In genomic region chr19:57410748-57411671, GRCh38 we compare ENCODE assay signal across 1 cellular context.
TF ChIP-seq lines count a peak whose summit lies in the region.

ZNF17 (plus strand) TSS chr19:57411161; CDS start chr19:57413616, 2,455 bp downstream.

TF ChIP-seq in K562, 482 proteins besides CTCF, POLR2A, EP300 and RAD21 (continued from another document and continues in another):
- TF ChIP-seq CGGBP1 (CRISPR knock-in tag; IDR thresholded peaks at IDR 0.05) (no peak), KDM1A (IDR thresholded peaks at IDR 0.05) (no peak), STAT5A (IDR thresholded peaks at IDR 0.05; ENCODE audit: borderline replicate concordance, low read length) (no peak), YY1 (IDR thresholded peaks at IDR 0.05; ENCODE audit: borderline replicate concordance in 1 of 3, control insufficient read depth in 1 of 3, extremely low read depth in 1 of 3, insufficient read depth in 3 of 3, insufficient read length in 1 of 3, insufficient replicate concordance in 2 of 3, low read depth in 1 of 3, low read length in 2 of 3) (peak; percentile 53 to 91 (median 83)), GABPB1 (CRISPR knock-in tag; IDR thresholded peaks at IDR 0.05) (peak; percentile 95), RBM34 (IDR thresholded peaks at IDR 0.05; ENCODE audit: borderline replicate concordance, insufficient read depth, low read length) (no peak), KHSRP (IDR thresholded peaks at IDR 0.05) (no peak), USF1 (CRISPR knock-in tag; IDR thresholded peaks at IDR 0.05) (peak; percentile 33; the same call in 1 of the 2 replicates), NRF1 (conservative IDR thresholded peaks at IDR 0.05 in 1 of 2, IDR thresholded peaks at IDR 0.05 in 1 of 2) (peak; percentile 58 to 72), VEZF1 (CRISPR knock-in tag; IDR thresholded peaks at IDR 0.05) (peak; percentile 49), JUND (IDR thresholded peaks at IDR 0.05; ENCODE audit: borderline replicate concordance, low read depth, low read length) (peak; percentile 5; the same call in 1 of the 2 replicates), JUND (tag; IDR thresholded peaks at IDR 0.05; ENCODE audit: borderline replicate concordance, low read depth, low read length) (no peak; the same call in 2 of the 3 replicates), GTF2E2 (tag; IDR thresholded peaks at IDR 0.05) (0 out of 2 replicates have a peak, but pooled peaks have one; percentile 32), TRIM24 (IDR thresholded peaks at IDR 0.05) (no peak), SMC3 (conservative IDR thresholded peaks at IDR 0.05; ENCODE audit: insufficient read depth, low read depth, low read length) (0 out of 2 replicates have a peak, but pooled peaks have one; percentile 6), THRA (IDR thresholded peaks at IDR 0.05) (no peak), MNT (conservative IDR thresholded peaks at IDR 0.05) (peak; percentile 75 to 79), CTBP1 (IDR thresholded peaks at IDR 0.05; ENCODE audit: borderline replicate concordance) (peak; percentile 26; the same call in 1 of the 2 replicates), ZNF586 (CRISPR knock-in tag; conservative IDR thresholded peaks at IDR 0.05) (no peak), ATF1 (CRISPR knock-in tag; IDR thresholded peaks at IDR 0.05) (peak; percentile 27; the same call in 1 of the 2 replicates), ATF1 (tag; IDR thresholded peaks at IDR 0.05) (peak; percentile 94), ZBTB33 (CRISPR knock-in tag; IDR thresholded peaks at IDR 0.05) (no peak), ZNF280B (CRISPR knock-in tag; IDR thresholded peaks at IDR 0.05) (no peak), GTF3C2 (IDR thresholded peaks at IDR 0.05; ENCODE audit: borderline replicate concordance, extremely low read depth, insufficient read length) (no peak), BHLHE40 (IDR thresholded peaks at IDR 0.05; ENCODE audit: low read length) (peak; percentile 83), PYGO2 (tag; IDR thresholded peaks at IDR 0.05) (no peak), TAF7 (tag; IDR thresholded peaks at IDR 0.05) (0 out of 2 replicates have a peak, but pooled peaks have one; percentile 36), SIX5 (IDR thresholded peaks at IDR 0.05; ENCODE audit: borderline replicate concordance in 1 of 2, insufficient read depth in 1 of 2, low read depth in 1 of 2, low read length in 2 of 2) (peak; percentile 69 to 87), SIN3B (IDR thresholded peaks at IDR 0.05; ENCODE audit: low read depth) (peak; percentile 97), FUS (optimal IDR thresholded peaks at IDR 0.05; ENCODE audit: low read depth, low read length) (no peak), RBM15 (IDR thresholded peaks at IDR 0.05; ENCODE audit: insufficient read depth, low read length) (no peak), HDAC8 (tag; IDR thresholded peaks at IDR 0.05) (no peak), COPS2 (conservative IDR thresholded peaks at IDR 0.05) (no peak), ZNF696 (CRISPR knock-in tag; conservative IDR thresholded peaks at IDR 0.05) (no peak), NR2C2 (CRISPR knock-in tag; IDR thresholded peaks at IDR 0.05) (peak; percentile 46; the same call in 1 of the 2 replicates), NR2C2 (tag; IDR thresholded peaks at IDR 0.05) (peak; percentile 95), RNF2 (IDR thresholded peaks at IDR 0.05) (no peak), MTA2 (IDR thresholded peaks at IDR 0.05; ENCODE audit: low read depth) (no peak), SP2 (IDR thresholded peaks at IDR 0.05; ENCODE audit: extremely low read depth, low read depth, low read length, poor library complexity, severe bottlenecking) (peak; percentile 73), CREM (IDR thresholded peaks at IDR 0.05; ENCODE audit: low read depth) (peak; percentile 93), E2F5 (CRISPR knock-in tag; IDR thresholded peaks at IDR 0.05) (no peak), POLR2B (IDR thresholded peaks at IDR 0.05; ENCODE audit: low read depth, partially characterized antibody) (peak; percentile 65), NFYB (IDR thresholded peaks at IDR 0.05; ENCODE audit: extremely low read depth, insufficient read length) (peak; percentile 69), CREB1 (IDR thresholded peaks at IDR 0.05) (peak; percentile 81), CREB1 (CRISPR knock-in tag; IDR thresholded peaks at IDR 0.05) (peak; percentile 76), DIDO1 (tag; IDR thresholded peaks at IDR 0.05; ENCODE audit: low read depth) (peak; percentile 63; the same call in 1 of the 2 replicates), NKRF (IDR thresholded peaks at IDR 0.05; ENCODE audit: borderline replicate concordance) (peak; percentile 88), E2F6 (IDR thresholded peaks at IDR 0.05; ENCODE audit: borderline replicate concordance in 1 of 2, extremely low read depth in 1 of 2, insufficient read depth in 1 of 2, insufficient read length in 1 of 2, low read depth in 1 of 2, low read length in 1 of 2, poor library complexity in 1 of 2, severe bottlenecking in 1 of 2) (peak in 1 of 2 experiments; percentile 36), FOXK1 (CRISPR knock-in tag; IDR thresholded peaks at IDR 0.05; ENCODE audit: borderline replicate concordance) (0 out of 2 replicates have a peak, but pooled peaks have one; percentile 24), HNRNPLL (IDR thresholded peaks at IDR 0.05; ENCODE audit: low read depth, low read length, poor library complexity, severe bottlenecking) (peak; percentile 11), ZNF699 (CRISPR knock-in tag; IDR thresholded peaks at IDR 0.05; ENCODE audit: insufficient replicate concordance) (no peak), MBD2 (IDR thresholded peaks at IDR 0.05; ENCODE audit: borderline replicate concordance, low read depth) (peak; percentile 96), ZNF79 (CRISPR knock-in tag; IDR thresholded peaks at IDR 0.05; ENCODE audit: low read depth) (no peak)
